ENCODE assay signal across 8 cellular contexts in genomic region chr4:39526283-39526682, GRCh38. TPM values are rescaled to one million over a fixed set of nuclear protein-coding genes. Genes with fewer than 3 reads are reported as not detected.
DNase-seq lines count a peak whose midpoint lies in the region; ATAC-seq and TF ChIP-seq lines count a peak whose summit lies in the region.

No MANE protein-coding gene starts in this region.

- no peaks in the 10 kb centered on the region for H3K27me3 ChIP-seq in right atrium auricular region
- no peaks in the 10 kb centered on the region for H3K27me3 ChIP-seq in aorta (ENCODE audit: control insufficient read depth in 1 of 2, insufficient read depth in 2 of 2, low read length in 1 of 2)

- TF ChIP-seq CTCF in right atrium auricular region (IDR thresholded peaks at IDR 0.05), result no peak
- TF ChIP-seq CTCF in brain (conservative IDR thresholded peaks at IDR 0.05), result no peak

- H3K4me3 Mint-ChIP-seq in brain (peak overlapping the region; percentile 97 to 100 (median 98)), memory B cell (peak overlapping the region; percentile 96)

- H3K36me3 Mint-ChIP-seq in brain (peaks cover 39% of the 10 kb centered on the region), memory B cell (peaks cover 5% of the 10 kb centered on the region)

- intact Hi-C loops in cardiac septum (cut with DNase I) (loop anchor here (2.0 to 5.0 kb wide), 5 partner anchors 69 to 531 kb away; partner anchors contain the start of genes LIAS, N4BP2, RPL9 and UBE2K), aorta (cut with DNase I) (loop anchor here (2.0 to 5.0 kb wide), 3 partner anchors 54 to 113 kb away; partner anchors contain the start of gene SMIM14 (in 1 of the 2))

- ATAC-seq in memory B cell (ENCODE audit: low read depth) (no peak), aorta (ENCODE audit: low FRiP score) (no peak), HG03565 (IDR thresholded peaks at IDR 0.05; ENCODE audit: unreplicated experiment) (no peak)

- H3K36me3 ChIP-seq in right atrium auricular region, result no peaks in the 10 kb centered on the region
- H3K36me3 ChIP-seq in aorta (ENCODE audit: control insufficient read depth in 1 of 2, insufficient read depth in 2 of 2, low read length in 1 of 2), result no peaks in the 10 kb centered on the region

- no peak for DNase-seq in right atrium auricular region (ENCODE audit: low spot score)
- DNase-seq in cardiac septum (ENCODE audit: low spot score), result no peak
- DNase-seq in memory B cell (ENCODE audit: low spot score in 2 of 2), result no peak
- no peak for DNase-seq in aorta
- DNase-seq in GM19240 (ENCODE audit: insufficient read length, low spot score), result no peak
- DNase-seq in midbrain (lab: John Stamatoyannopoulos, UW), result no peak

- H3K27ac ChIP-seq in right atrium auricular region (peak overlapping the region; percentile 96 to 98), aorta (ENCODE audit: low read depth in 1 of 2, low read length in 2 of 2) (peak overlapping the region in 1 of 2 donors; percentile 87)

- peak overlapping the region; percentile 86 to 89 for H3K4me3 ChIP-seq in right atrium auricular region
- H3K4me3 ChIP-seq in aorta (ENCODE audit: low read length in 2 of 2), result peak overlapping the region; percentile 56 to 92

- 1 to 2% methylated on average over 4 of the region's 4 CpGs for WGBS in aorta, 2 donors

- H3K27ac Mint-ChIP-seq in brain, result peak overlapping the region; percentile 98 to 99 (median 98)
- peak overlapping the region; percentile 94 for H3K27ac Mint-ChIP-seq in memory B cell

- H3K4me1 ChIP-seq in right atrium auricular region, result peaks cover 0 to 18% of the 10 kb centered on the region in 2 donors
- no peaks in the 10 kb centered on the region for H3K4me1 ChIP-seq in aorta (ENCODE audit: control insufficient read depth in 1 of 2, insufficient read depth in 2 of 2, low read length in 2 of 2)

- H3K9me3 Mint-ChIP-seq in brain (peaks cover 12 to 22% (median 14%) of the 10 kb centered on the region in 5 experiments), memory B cell (peaks cover 5% of the 10 kb centered on the region)

- H3K4me1 Mint-ChIP-seq in brain, result peaks cover 66% of the 10 kb centered on the region
- peaks cover 8% of the 10 kb centered on the region for H3K4me1 Mint-ChIP-seq in memory B cell

- no peaks in the 10 kb centered on the region for H3K9me3 ChIP-seq in right atrium auricular region
- H3K9me3 ChIP-seq in aorta (ENCODE audit: control insufficient read depth, low read length), result no peaks in the 10 kb centered on the region

- H3K27me3 Mint-ChIP-seq in brain, result peaks cover 9% of the 10 kb centered on the region
- no peaks in the 10 kb centered on the region for H3K27me3 Mint-ChIP-seq in memory B cell

RNA-seq across cellular contexts. Expression of gene UGDH, which starts 1.0 kb away (rescaled TPM):
- total RNA-seq in right atrium auricular region, result 10 to 100 TPM; 12.2 to 34.7 TPM
- total RNA-seq in cardiac septum, result 18.1 TPM
- polyA plus RNA-seq in brain (ENCODE audit: insufficient read depth, low read depth, low replicate concordance), result 6.0 TPM
- total RNA-seq in aorta, result 100 to 1,000 TPM in 1 of 2 donors, 10 to 100 TPM in 1; 83.3 to 116 TPM
- 10 to 100 TPM; 16.8 to 25.2 TPM for polyA plus RNA-seq in aorta
